Comparison of ENCODE assay signal across 1 cellular context in the genomic region with DNA sequence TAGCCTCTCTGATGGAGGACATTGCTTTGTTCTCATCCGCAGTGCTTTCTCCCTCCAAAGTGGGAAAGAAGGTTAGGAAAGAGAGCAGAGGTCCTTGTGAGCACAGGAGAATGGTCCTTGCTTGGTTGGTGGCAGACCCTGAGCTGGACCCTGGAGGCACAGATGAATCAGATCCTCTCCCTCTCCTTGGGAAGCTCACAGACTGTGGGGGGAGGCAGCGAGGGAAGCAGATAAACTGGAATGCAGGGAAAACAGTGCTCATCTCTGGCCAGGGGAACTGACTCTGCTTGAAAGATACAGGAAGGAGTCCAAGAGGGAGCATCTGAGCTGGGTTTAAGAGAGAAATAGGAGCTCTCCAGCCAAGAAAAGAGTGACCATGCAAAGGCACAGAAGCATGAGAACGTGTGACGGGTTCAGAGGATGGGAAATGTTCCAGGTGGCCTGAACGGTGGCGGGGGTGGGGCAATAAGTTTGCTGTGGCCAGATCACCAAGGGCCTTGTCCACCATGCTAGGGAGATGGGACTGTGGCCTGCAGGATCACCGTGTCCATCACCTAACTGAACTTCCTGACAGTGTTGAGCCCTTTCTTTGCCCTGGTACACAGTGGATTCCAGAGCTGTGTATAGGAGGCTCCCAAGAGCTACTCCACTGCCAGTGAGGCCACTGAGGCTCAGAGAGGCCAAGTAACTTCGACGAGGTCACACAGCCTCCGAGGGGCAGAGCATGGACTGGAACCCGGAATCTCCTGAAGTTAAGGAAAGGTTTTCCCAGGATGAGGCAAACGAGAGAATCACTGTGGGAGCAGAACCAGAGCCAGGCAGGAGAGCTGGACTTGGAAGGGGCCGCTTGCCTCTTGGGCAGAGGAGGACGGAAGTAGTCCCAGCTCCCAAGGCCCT.
A peak's percentile ranks its signal among the peaks of the same experiment; 100 is the strongest.
TF ChIP-seq lines count a peak whose summit lies in the region.

No MANE protein-coding gene starts in this region.

TF ChIP-seq in HepG2, 621 proteins besides CTCF, POLR2A, EP300 and RAD21:
- TF ChIP-seq ZNF552 (CRISPR knock-in tag; IDR thresholded peaks at IDR 0.05; ENCODE audit: borderline replicate concordance) (no peak), ZNF768 (CRISPR knock-in tag; IDR thresholded peaks at IDR 0.05) (peak; percentile 95)
TF ChIP-seq in HepG2: peak in this region for 1.
